ENCODE assay signal across 1 cellular context in the genomic region with DNA sequence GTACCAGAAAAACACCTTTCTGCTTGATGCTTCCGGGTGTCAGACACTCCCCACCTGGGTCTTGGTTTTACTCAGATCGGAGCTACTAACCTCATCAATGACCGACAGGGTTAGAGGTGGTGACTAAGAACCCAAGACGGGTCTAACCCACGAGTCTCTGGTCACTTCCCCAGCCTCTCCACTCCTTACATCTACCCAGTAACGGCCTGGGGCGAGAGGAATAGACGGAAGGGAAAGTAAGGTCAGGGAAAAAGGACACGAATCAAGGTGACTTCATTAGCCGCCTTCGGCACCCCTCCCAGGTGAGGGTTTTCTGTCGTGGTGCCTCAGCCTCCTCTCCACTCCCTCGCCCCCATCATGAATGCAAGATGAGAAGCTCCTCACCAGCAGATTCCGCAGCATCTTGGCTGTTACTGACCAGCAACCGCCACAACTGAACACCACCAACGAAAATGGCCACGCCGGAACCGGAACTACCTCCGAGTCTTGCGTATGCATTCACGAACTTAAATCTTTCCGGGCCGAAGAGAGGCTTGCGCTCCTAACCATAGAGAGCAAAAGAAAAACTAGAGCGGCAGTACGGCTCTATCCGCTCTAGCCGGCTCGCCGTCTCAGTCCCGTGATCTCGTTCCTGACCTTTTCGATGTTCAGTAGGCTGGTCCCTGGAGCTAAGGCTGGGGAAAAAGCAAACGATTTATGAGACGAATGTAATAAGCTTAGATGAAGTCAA.
TF ChIP-seq lines count a peak whose summit lies in the region.

A gene with protein sequence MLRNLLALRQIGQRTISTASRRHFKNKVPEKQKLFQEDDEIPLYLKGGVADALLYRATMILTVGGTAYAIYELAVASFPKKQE (minus strand): TSS at position 469 of the 730 bp plus-strand sequence. CDS start 67 bp downstream, at position 402.

TF ChIP-seq in HepG2, 621 proteins besides CTCF, POLR2A, EP300 and RAD21 (continued from another document and continues in another):
- TF ChIP-seq, protein P1, sequence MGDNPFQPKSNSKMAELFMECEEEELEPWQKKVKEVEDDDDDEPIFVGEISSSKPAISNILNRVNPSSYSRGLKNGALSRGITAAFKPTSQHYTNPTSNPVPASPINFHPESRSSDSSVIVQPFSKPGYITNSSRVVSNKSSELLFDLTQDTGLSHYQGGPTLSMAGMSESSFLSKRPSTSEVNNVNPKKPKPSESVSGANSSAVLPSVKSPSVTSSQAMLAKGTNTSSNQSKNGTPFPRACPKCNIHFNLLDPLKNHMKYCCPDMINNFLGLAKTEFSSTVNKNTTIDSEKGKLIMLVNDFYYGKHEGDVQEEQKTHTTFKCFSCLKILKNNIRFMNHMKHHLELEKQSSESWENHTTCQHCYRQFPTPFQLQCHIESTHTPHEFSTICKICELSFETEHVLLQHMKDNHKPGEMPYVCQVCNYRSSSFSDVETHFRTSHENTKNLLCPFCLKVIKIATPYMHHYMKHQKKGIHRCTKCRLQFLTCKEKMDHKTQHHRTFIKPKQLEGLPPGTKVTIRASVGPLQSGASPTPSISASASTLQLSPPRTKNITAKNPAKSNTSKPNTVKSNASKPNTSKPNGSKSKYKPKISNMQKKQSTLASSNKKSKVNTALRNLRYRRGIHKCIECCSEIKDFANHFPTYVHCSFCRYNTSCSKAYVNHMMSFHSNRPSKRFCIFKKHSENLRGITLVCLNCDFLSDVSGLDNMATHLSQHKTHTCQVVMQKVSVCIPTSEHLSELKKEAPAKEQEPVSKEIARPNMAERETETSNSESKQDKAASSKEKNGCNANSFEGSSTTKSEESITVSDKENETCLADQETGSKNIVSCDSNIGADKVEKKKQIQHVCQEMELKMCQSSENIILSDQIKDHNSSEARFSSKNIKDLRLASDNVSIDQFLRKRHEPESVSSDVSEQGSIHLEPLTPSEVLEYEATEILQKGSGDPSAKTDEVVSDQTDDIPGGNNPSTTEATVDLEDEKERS (CRISPR knock-in tag; IDR thresholded peaks at IDR 0.05), result no peak
- TF ChIP-seq, protein P2, sequence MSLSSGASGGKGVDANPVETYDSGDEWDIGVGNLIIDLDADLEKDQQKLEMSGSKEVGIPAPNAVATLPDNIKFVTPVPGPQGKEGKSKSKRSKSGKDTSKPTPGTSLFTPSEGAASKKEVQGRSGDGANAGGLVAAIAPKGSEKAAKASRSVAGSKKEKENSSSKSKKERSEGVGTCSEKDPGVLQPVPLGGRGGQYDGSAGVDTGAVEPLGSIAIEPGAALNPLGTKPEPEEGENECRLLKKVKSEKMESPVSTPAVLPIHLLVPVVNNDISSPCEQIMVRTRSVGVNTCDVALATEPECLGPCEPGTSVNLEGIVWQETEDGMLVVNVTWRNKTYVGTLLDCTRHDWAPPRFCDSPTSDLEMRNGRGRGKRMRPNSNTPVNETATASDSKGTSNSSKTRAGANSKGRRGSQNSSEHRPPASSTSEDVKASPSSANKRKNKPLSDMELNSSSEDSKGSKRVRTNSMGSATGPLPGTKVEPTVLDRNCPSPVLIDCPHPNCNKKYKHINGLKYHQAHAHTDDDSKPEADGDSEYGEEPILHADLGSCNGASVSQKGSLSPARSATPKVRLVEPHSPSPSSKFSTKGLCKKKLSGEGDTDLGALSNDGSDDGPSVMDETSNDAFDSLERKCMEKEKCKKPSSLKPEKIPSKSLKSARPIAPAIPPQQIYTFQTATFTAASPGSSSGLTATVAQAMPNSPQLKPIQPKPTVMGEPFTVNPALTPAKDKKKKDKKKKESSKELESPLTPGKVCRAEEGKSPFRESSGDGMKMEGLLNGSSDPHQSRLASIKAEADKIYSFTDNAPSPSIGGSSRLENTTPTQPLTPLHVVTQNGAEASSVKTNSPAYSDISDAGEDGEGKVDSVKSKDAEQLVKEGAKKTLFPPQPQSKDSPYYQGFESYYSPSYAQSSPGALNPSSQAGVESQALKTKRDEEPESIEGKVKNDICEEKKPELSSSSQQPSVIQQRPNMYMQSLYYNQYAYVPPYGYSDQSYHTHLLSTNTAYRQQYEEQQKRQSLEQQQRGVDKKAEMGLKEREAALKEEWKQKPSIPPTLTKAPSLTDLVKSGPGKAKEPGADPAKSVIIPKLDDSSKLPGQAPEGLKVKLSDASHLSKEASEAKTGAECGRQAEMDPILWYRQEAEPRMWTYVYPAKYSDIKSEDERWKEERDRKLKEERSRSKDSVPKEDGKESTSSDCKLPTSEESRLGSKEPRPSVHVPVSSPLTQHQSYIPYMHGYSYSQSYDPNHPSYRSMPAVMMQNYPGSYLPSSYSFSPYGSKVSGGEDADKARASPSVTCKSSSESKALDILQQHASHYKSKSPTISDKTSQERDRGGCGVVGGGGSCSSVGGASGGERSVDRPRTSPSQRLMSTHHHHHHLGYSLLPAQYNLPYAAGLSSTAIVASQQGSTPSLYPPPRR (CRISPR knock-in tag; IDR thresholded peaks at IDR 0.05; ENCODE audit: borderline replicate concordance), result no peak; the same call in 1 of the 2 replicates
- TF ChIP-seq ZNF256 (CRISPR knock-in tag; conservative IDR thresholded peaks at IDR 0.05), result no peak
- TF ChIP-seq SRSF1 (optimal IDR thresholded peaks at IDR 0.05; ENCODE audit: low read depth, low read length), result no peak
- no peak for TF ChIP-seq ZNF567 (CRISPR knock-in tag; IDR thresholded peaks at IDR 0.05; ENCODE audit: borderline replicate concordance)
- no peak for TF ChIP-seq ZNF460 (CRISPR knock-in tag; IDR thresholded peaks at IDR 0.05; ENCODE audit: borderline replicate concordance)
- TF ChIP-seq HNRNPUL1 (IDR thresholded peaks at IDR 0.05; ENCODE audit: low read depth, low read length), result no peak
- TF ChIP-seq ZFP36 (IDR thresholded peaks at IDR 0.05; ENCODE audit: borderline replicate concordance, low read depth, low read length, partially characterized antibody), result no peak
- TF ChIP-seq CEBPB (IDR thresholded peaks at IDR 0.05; ENCODE audit: borderline replicate concordance, low read depth, low read length), result peak; percentile 58; the same call in 1 of the 2 replicates
- TF ChIP-seq, protein P3, sequence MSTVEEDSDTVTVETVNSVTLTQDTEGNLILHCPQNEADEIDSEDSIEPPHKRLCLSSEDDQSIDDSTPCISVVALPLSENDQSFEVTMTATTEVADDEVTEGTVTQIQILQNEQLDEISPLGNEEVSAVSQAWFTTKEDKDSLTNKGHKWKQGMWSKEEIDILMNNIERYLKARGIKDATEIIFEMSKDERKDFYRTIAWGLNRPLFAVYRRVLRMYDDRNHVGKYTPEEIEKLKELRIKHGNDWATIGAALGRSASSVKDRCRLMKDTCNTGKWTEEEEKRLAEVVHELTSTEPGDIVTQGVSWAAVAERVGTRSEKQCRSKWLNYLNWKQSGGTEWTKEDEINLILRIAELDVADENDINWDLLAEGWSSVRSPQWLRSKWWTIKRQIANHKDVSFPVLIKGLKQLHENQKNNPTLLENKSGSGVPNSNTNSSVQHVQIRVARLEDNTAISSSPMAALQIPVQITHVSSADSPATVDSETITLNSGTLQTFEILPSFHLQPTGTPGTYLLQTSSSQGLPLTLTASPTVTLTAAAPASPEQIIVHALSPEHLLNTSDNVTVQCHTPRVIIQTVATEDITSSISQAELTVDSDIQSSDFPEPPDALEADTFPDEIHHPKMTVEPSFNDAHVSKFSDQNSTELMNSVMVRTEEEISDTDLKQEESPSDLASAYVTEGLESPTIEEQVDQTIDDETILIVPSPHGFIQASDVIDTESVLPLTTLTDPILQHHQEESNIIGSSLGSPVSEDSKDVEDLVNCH (CRISPR knock-in tag; IDR thresholded peaks at IDR 0.05), result no peak
- TF ChIP-seq DMAP1 (CRISPR knock-in tag; IDR thresholded peaks at IDR 0.05), result peak; percentile 78; the same call in 1 of the 2 replicates
- TF ChIP-seq ZNF274 (CRISPR knock-in tag; IDR thresholded peaks at IDR 0.05), result peak; percentile 82
- TF ChIP-seq, protein P4, sequence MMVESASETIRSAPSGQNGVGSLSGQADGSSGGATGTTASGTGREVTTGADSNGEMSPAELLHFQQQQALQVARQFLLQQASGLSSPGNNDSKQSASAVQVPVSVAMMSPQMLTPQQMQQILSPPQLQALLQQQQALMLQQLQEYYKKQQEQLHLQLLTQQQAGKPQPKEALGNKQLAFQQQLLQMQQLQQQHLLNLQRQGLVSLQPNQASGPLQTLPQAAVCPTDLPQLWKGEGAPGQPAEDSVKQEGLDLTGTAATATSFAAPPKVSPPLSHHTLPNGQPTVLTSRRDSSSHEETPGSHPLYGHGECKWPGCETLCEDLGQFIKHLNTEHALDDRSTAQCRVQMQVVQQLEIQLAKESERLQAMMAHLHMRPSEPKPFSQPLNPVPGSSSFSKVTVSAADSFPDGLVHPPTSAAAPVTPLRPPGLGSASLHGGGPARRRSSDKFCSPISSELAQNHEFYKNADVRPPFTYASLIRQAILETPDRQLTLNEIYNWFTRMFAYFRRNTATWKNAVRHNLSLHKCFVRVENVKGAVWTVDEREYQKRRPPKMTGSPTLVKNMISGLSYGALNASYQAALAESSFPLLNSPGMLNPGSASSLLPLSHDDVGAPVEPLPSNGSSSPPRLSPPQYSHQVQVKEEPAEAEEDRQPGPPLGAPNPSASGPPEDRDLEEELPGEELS (CRISPR knock-in tag; IDR thresholded peaks at IDR 0.05), result peak; percentile 53
- TF ChIP-seq, protein P5, sequence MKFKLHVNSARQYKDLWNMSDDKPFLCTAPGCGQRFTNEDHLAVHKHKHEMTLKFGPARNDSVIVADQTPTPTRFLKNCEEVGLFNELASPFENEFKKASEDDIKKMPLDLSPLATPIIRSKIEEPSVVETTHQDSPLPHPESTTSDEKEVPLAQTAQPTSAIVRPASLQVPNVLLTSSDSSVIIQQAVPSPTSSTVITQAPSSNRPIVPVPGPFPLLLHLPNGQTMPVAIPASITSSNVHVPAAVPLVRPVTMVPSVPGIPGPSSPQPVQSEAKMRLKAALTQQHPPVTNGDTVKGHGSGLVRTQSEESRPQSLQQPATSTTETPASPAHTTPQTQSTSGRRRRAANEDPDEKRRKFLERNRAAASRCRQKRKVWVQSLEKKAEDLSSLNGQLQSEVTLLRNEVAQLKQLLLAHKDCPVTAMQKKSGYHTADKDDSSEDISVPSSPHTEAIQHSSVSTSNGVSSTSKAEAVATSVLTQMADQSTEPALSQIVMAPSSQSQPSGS (CRISPR knock-in tag; IDR thresholded peaks at IDR 0.05), result peak; percentile 73; the same call in 1 of the 2 replicates
- TF ChIP-seq TP53 (CRISPR knock-in tag; conservative IDR thresholded peaks at IDR 0.05), result 0 out of 2 replicates have a peak, but pooled peaks have one; percentile 50
- TF ChIP-seq ZNF747 (CRISPR knock-in tag; IDR thresholded peaks at IDR 0.05; ENCODE audit: borderline replicate concordance), result peak; percentile 82; the same call in 1 of the 2 replicates
- peak; percentile 70 for TF ChIP-seq HDAC1 (CRISPR knock-in tag; IDR thresholded peaks at IDR 0.05)
- TF ChIP-seq, protein P6, sequence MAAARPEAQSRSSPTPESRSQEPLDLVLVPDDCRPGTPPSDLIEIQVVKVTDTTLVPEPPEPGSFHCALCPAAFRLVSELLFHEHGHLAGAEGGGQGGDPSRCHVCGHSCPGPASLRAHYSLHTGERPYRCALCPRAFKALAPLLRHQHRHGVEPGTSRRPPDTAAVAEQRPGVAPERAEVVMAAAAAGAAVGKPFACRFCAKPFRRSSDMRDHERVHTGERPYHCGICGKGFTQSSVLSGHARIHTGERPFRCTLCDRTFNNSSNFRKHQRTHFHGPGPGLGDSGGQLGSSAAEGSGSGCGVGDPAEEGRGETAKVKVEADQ (CRISPR knock-in tag; IDR thresholded peaks at IDR 0.05; ENCODE audit: borderline replicate concordance), result no peak
- peak; percentile 60; the same call in 1 of the 2 replicates for TF ChIP-seq ZFY (CRISPR knock-in tag; IDR thresholded peaks at IDR 0.05)
- peak; percentile 94 for TF ChIP-seq MIER3 (CRISPR knock-in tag; IDR thresholded peaks at IDR 0.05; ENCODE audit: borderline replicate concordance)
- peak; percentile 89 for TF ChIP-seq BHLHE40 (IDR thresholded peaks at IDR 0.05; ENCODE audit: low read length)
- TF ChIP-seq ERF (CRISPR knock-in tag; IDR thresholded peaks at IDR 0.05), result peak; percentile 77; the same call in 1 of the 2 replicates
- peak; percentile 55; the same call in 1 of the 2 replicates for TF ChIP-seq ZNF788 (CRISPR knock-in tag; IDR thresholded peaks at IDR 0.05; ENCODE audit: borderline replicate concordance)
- TF ChIP-seq, protein P7, sequence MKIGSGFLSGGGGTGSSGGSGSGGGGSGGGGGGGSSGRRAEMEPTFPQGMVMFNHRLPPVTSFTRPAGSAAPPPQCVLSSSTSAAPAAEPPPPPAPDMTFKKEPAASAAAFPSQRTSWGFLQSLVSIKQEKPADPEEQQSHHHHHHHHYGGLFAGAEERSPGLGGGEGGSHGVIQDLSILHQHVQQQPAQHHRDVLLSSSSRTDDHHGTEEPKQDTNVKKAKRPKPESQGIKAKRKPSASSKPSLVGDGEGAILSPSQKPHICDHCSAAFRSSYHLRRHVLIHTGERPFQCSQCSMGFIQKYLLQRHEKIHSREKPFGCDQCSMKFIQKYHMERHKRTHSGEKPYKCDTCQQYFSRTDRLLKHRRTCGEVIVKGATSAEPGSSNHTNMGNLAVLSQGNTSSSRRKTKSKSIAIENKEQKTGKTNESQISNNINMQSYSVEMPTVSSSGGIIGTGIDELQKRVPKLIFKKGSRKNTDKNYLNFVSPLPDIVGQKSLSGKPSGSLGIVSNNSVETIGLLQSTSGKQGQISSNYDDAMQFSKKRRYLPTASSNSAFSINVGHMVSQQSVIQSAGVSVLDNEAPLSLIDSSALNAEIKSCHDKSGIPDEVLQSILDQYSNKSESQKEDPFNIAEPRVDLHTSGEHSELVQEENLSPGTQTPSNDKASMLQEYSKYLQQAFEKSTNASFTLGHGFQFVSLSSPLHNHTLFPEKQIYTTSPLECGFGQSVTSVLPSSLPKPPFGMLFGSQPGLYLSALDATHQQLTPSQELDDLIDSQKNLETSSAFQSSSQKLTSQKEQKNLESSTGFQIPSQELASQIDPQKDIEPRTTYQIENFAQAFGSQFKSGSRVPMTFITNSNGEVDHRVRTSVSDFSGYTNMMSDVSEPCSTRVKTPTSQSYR (CRISPR knock-in tag; IDR thresholded peaks at IDR 0.05; ENCODE audit: borderline replicate concordance), result no peak
- TF ChIP-seq YEATS2 (CRISPR knock-in tag; IDR thresholded peaks at IDR 0.05; ENCODE audit: borderline replicate concordance), result peak; percentile 96; the same call in 1 of the 2 replicates
- TF ChIP-seq ARID2 (CRISPR knock-in tag; IDR thresholded peaks at IDR 0.05; ENCODE audit: borderline replicate concordance), result no peak
- TF ChIP-seq, protein P8, sequence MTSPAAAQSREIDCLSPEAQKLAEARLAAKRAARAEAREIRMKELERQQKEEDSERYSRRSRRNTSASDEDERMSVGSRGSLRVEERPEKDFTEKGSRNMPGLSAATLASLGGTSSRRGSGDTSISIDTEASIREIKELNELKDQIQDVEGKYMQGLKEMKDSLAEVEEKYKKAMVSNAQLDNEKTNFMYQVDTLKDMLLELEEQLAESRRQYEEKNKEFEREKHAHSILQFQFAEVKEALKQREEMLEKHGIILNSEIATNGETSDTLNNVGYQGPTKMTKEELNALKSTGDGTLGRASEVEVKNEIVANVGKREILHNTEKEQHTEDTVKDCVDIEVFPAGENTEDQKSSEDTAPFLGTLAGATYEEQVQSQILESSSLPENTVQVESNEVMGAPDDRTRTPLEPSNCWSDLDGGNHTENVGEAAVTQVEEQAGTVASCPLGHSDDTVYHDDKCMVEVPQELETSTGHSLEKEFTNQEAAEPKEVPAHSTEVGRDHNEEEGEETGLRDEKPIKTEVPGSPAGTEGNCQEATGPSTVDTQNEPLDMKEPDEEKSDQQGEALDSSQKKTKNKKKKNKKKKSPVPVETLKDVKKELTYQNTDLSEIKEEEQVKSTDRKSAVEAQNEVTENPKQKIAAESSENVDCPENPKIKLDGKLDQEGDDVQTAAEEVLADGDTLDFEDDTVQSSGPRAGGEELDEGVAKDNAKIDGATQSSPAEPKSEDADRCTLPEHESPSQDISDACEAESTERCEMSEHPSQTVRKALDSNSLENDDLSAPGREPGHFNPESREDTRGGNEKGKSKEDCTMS (CRISPR knock-in tag; conservative IDR thresholded peaks at IDR 0.05), result no peak
- no peak for TF ChIP-seq ZNF543 (CRISPR knock-in tag; IDR thresholded peaks at IDR 0.05)
- TF ChIP-seq ZNF7 (CRISPR knock-in tag; IDR thresholded peaks at IDR 0.05), result no peak
- peak; percentile 82 for TF ChIP-seq MIER2 (CRISPR knock-in tag; IDR thresholded peaks at IDR 0.05)
- no peak for TF ChIP-seq ZNF225 (CRISPR knock-in tag; IDR thresholded peaks at IDR 0.05)
- TF ChIP-seq RNF2 (conservative IDR thresholded peaks at IDR 0.05; ENCODE audit: low read depth), result no peak; the same call in 1 of the 2 replicates
